8 cellular contexts compared by ENCODE assay signal in genomic region chr3:192817053-192817452, GRCh38.
A peak's percentile ranks its signal among the peaks of the same experiment; 100 is the strongest.
DNase-seq lines count a peak whose midpoint lies in the region; ATAC-seq and TF ChIP-seq lines count a peak whose summit lies in the region.

No MANE protein-coding gene starts in this region.

- H3K4me3 ChIP-seq in astrocyte of the spinal cord (ENCODE audit: low read depth, low read length) (no peak overlapping the region), dorsolateral prefrontal cortex (no peak overlapping the region)

- DNase-seq in stimulated activated CD4-positive, alpha-beta T cell treated with anti-CD3 and anti-CD28 coated beads, Interleukin-4, amount 100 ng/mL, for 24 hours: peak; percentile 12
- DNase-seq in stimulated activated CD4-positive, alpha-beta T cell treated with anti-CD3 and anti-CD28 coated beads, Interleukin-4, amount 100 ng/mL, for 1 hour: no peak
- peak; percentile 57 for DNase-seq in astrocyte of the spinal cord (ENCODE audit: low read depth, low spot score)
- DNase-seq in NCI-H345 (lab: John Stamatoyannopoulos, UW): no peak
- no peak for DNase-seq in C1 segment of cervical spinal cord (lab: John Stamatoyannopoulos, UW)
- no peak for DNase-seq in dorsolateral prefrontal cortex

- TF ChIP-seq CTCF in astrocyte of the spinal cord (IDR thresholded peaks at IDR 0.05; ENCODE audit: low read depth, low read length): no peak
- TF ChIP-seq CTCF in dorsolateral prefrontal cortex (IDR thresholded peaks at IDR 0.05 in 54 of 56, conservative IDR thresholded peaks at IDR 0.05 in 2 of 56; ENCODE audit: low read depth in 1 of 56, partially characterized antibody in 56 of 56): no peak

- in situ Hi-C loops in astrocyte of the spinal cord (cut with HindIII; ENCODE audit: low sequenced_read_pairs): no loop called here

- H3K27me3 ChIP-seq in dorsolateral prefrontal cortex: no peaks in the 10 kb centered on the region

- peak; percentile 39 for ATAC-seq in HG03175 (IDR thresholded peaks at IDR 0.05; ENCODE audit: unreplicated experiment)
- ATAC-seq in HG03521 (IDR thresholded peaks at IDR 0.05; ENCODE audit: unreplicated experiment): no peak

- intact Hi-C loops in dorsolateral prefrontal cortex (cut with DNase I): loop anchor here (2.0 to 10.0 kb wide), 6 partner anchors 100 to 638 kb away; partner anchors contain the start of gene MB21D2 (in 2 of the 2)

- peak overlapping the region in 1 of 59 donors; percentile 6 for H3K27ac ChIP-seq in dorsolateral prefrontal cortex

Comparison
In these comparisons a context has a peak if more than half of its experiments do, and no peak if none do; other contexts are left out.
1. DNase-seq: peak in stimulated activated CD4-positive, alpha-beta T cell treated with anti-CD3 and anti-CD28 coated beads, Interleukin-4, amount 100 ng/mL, for 24 hours (single experiment) and astrocyte of the spinal cord (single experiment); none in stimulated activated CD4-positive, alpha-beta T cell treated with anti-CD3 and anti-CD28 coated beads, Interleukin-4, amount 100 ng/mL, for 1 hour (single experiment), NCI-H345 (single experiment), C1 segment of cervical spinal cord (0 of 14) and dorsolateral prefrontal cortex (0 of 10).